Comparison of ENCODE assay signal across 15 cellular contexts in genomic region chr6:72975346-72975745, GRCh38.
DNase-seq lines count a peak whose midpoint lies in the region; ATAC-seq, FAIRE-seq and TF ChIP-seq lines count a peak whose summit lies in the region.
"Had no signal": no experiment of that assay in that cellular context is flagged by ENCODE, and none has a peak within 500 bp of the region (broad histone marks: within the 10 kb centered on the region; RNA-seq: fewer than 3 reads in every experiment).

No MANE protein-coding gene starts in this region.

- no peak overlapping the region for H3K4me3 ChIP-seq in MM.1S (ENCODE audit: low read length)

- H3K27ac Mint-ChIP-seq in nephron progenitor cell: peak overlapping the region; percentile 97
- H3K27ac Mint-ChIP-seq: activated naive CD4-positive, alpha-beta T cell treated with anti-CD3 and anti-CD28 coated beads, Interleukin-2, amount 10 ng/mL, durations not matched to agents 7 days and 5 days; T-helper 17 cell had no signal

- H4K20me1 ChIP-seq in MM.1S (ENCODE audit: insufficient read depth, low read length): no peaks in the 10 kb centered on the region

- peak overlapping the region; percentile 26; the same call in 1 of the 2 replicates for H3K27ac ChIP-seq in MM.1S (ENCODE audit: low read length)

- no peaks in the 10 kb centered on the region for H3K79me2 ChIP-seq in MM.1S (ENCODE audit: low read length)

- ATAC-seq in HG02642 (IDR thresholded peaks at IDR 0.05; ENCODE audit: poor library complexity, unreplicated experiment) (peak; percentile 47), omental fat pad (ENCODE audit: low FRiP score) (no peak)
- ATAC-seq: esophagus mucosa, T-helper 17 cell had no signal

- peaks cover 13% of the 10 kb centered on the region; the same call in 1 of the 2 replicates for H3K4me1 ChIP-seq in MM.1S (ENCODE audit: low read length)

- peaks cover 61% of the 10 kb centered on the region for H3K4me1 Mint-ChIP-seq in nephron progenitor cell
- H3K4me1 Mint-ChIP-seq: T-helper 17 cell had no signal

- H3K4me2 ChIP-seq in MM.1S (ENCODE audit: low read depth, low read length): no peak overlapping the region

- H3K27me3 ChIP-seq in MM.1S (replicated peaks; ENCODE audit: insufficient read depth, low read length): no peaks in the 10 kb centered on the region

- H3K36me3 ChIP-seq in MM.1S (replicated peaks; ENCODE audit: insufficient read depth, low read length): no peaks in the 10 kb centered on the region

- no peaks in the 10 kb centered on the region for H3K9me2 ChIP-seq in MM.1S (replicated peaks; ENCODE audit: insufficient read depth, low read length)

- no peaks in the 10 kb centered on the region for H3K27me3 Mint-ChIP-seq in nephron progenitor cell (ENCODE audit: low read depth, poor library complexity)
- H3K27me3 Mint-ChIP-seq: activated naive CD4-positive, alpha-beta T cell treated with anti-CD3 and anti-CD28 coated beads, Interleukin-2, amount 10 ng/mL, durations not matched to agents 7 days and 5 days; T-helper 17 cell had no signal

- peak; percentile 23 for FAIRE-seq in GM19239 (lab: Jason Lieb, UNC)

- no peak overlapping the region for H3K9ac ChIP-seq in MM.1S (ENCODE audit: low read length)

- DNase-seq in GM19239 (ENCODE audit: insufficient read length, low spot score) (no peak), MM.1S (peak; percentile 34), nephron progenitor cell (peak; percentile 5), NCI-H774 (lab: John Stamatoyannopoulos, UW) (no peak), Kasumi-1 (lab: John Stamatoyannopoulos, UW) (no peak), omental fat pad (ENCODE audit: low spot score) (no peak)
- no peak for DNase-seq in stimulated activated naive CD4-positive, alpha-beta T cell treated with Interleukin-2 at 50 U/mL for 16 hours (lab: John Stamatoyannopoulos, UW)
- DNase-seq: activated naive CD4-positive, alpha-beta T cell treated with anti-CD3 and anti-CD28 coated beads, Interleukin-2, amount 10 ng/mL, durations not matched to agents 7 days and 5 days; GOT3; NCI-H1930; NCI-H82; substantia nigra; T-helper 17 cell had no signal

- H3K9me3 Mint-ChIP-seq in nephron progenitor cell: peaks cover 25% of the 10 kb centered on the region

- peaks cover 19% of the 10 kb centered on the region for H3K36me3 Mint-ChIP-seq in nephron progenitor cell (ENCODE audit: low read depth)
- H3K36me3 Mint-ChIP-seq: activated naive CD4-positive, alpha-beta T cell treated with anti-CD3 and anti-CD28 coated beads, Interleukin-2, amount 10 ng/mL, durations not matched to agents 7 days and 5 days had no signal

- no peak overlapping the region for H2AFZ ChIP-seq in MM.1S (ENCODE audit: low read length)

- no peaks in the 10 kb centered on the region for H3K9me3 ChIP-seq in MM.1S (replicated peaks; ENCODE audit: insufficient read depth, low read length)

- H3F3A ChIP-seq in MM.1S (ENCODE audit: insufficient read depth, low read length): no peaks in the 10 kb centered on the region

- H3K4me3 Mint-ChIP-seq in nephron progenitor cell: peak overlapping the region; percentile 5
- H3K4me3 Mint-ChIP-seq: activated naive CD4-positive, alpha-beta T cell treated with anti-CD3 and anti-CD28 coated beads, Interleukin-2, amount 10 ng/mL, durations not matched to agents 7 days and 5 days; T-helper 17 cell had no signal

- TF ChIP-seq CTCF in MM.1S (IDR thresholded peaks at IDR 0.05; ENCODE audit: low read length) (no peak), nephron progenitor cell (IDR thresholded peaks at IDR 0.05) (no peak), omental fat pad (IDR thresholded peaks at IDR 0.05) (no peak)

Comparison
In these comparisons a context has a peak if more than half of its experiments do, and no peak if none do; other contexts are left out.
1. DNase-seq: peak in MM.1S (single experiment) and nephron progenitor cell (single experiment); none in GM19239 (single experiment), NCI-H774 (single experiment), Kasumi-1 (0 of 2), stimulated activated naive CD4-positive, alpha-beta T cell treated with Interleukin-2 at 50 U/mL for 16 hours (single experiment) and omental fat pad (single experiment).